13 cellular contexts compared by ENCODE assay signal in the genomic region with DNA sequence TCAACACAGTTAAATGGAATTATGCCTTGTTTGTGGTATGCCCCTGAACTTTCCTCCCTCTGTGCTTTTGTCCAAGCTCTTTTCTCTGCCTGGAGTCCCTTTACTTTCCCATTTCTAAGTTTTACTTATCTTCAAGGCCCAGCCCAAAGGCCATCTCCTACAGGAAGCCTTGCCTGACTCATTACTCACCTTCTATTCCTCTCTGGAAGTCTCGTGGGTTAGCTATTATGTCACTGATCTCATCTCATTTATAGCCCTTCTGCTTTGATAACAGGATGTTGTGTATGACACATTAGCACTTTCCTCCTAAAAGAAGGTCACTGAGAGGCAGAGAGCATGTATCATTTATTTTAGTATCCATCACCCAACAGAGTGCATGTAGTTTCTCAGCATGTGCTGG.
DNase-seq lines count a peak whose midpoint lies in the region; ATAC-seq and TF ChIP-seq lines count a peak whose summit lies in the region.
"Had no signal": no experiment of that assay in that cellular context is flagged by ENCODE, and none has a peak within 500 bp of the region (broad histone marks: within the 10 kb centered on the region; RNA-seq: fewer than 3 reads in every experiment).

No MANE protein-coding gene starts in this region.

- CTCF ChIA-PET in activated CD8-positive, alpha-beta T cell treated with anti-CD3 and anti-CD28 coated beads for 36 hours (lab: Charles Lee), result interaction anchor here (0.6 to 1.8 kb wide), 3 partner anchors 15 to 23 kb away, joined by 3 to 6 read pairs (median 4); no protein-coding TSS in a partner anchor
- CTCF ChIA-PET in activated CD8-positive, alpha-beta T cell treated with anti-CD3 and anti-CD28 coated beads, Interleukin-2, amount 10 ng/mL, durations not matched to agents 7 days and 5 days (lab: Charles Lee), result interaction anchor here (0.7 to 17.1 kb wide), 2 partner anchors 18 to 110 kb away, joined by 3 to 297 read pairs; no protein-coding TSS in a partner anchor

- no peak overlapping the region for H3K4me3 Mint-ChIP-seq in activated CD8-positive, alpha-beta T cell treated with anti-CD3 and anti-CD28 coated beads for 36 hours
- H3K4me3 Mint-ChIP-seq in activated CD8-positive, alpha-beta T cell treated with anti-CD3 and anti-CD28 coated beads, Interleukin-2, amount 10 ng/mL, durations not matched to agents 7 days and 5 days, result no peak overlapping the region

- no peak for TF ChIP-seq CTCF in activated CD8-positive, alpha-beta T cell treated with anti-CD3 and anti-CD28 coated beads for 36 hours (IDR thresholded peaks at IDR 0.05)
- no peak for TF ChIP-seq CTCF in fibroblast of villous mesenchyme (IDR thresholded peaks at IDR 0.05; ENCODE audit: insufficient read depth, low read depth, low read length)

- ATAC-seq in activated CD8-positive, alpha-beta T cell treated with anti-CD3 and anti-CD28 coated beads for 36 hours, result peak; percentile 69
- ATAC-seq in activated CD8-positive, alpha-beta T cell treated with anti-CD3 and anti-CD28 coated beads, Interleukin-2, amount 10 ng/mL, durations not matched to agents 7 days and 5 days, result no peak
- ATAC-seq: gastrocnemius medialis had no signal

- H3K36me3 Mint-ChIP-seq in activated CD8-positive, alpha-beta T cell treated with anti-CD3 and anti-CD28 coated beads for 36 hours (ENCODE audit: low read depth), result no peaks in the 10 kb centered on the region
- H3K36me3 Mint-ChIP-seq in activated CD8-positive, alpha-beta T cell treated with anti-CD3 and anti-CD28 coated beads, Interleukin-2, amount 10 ng/mL, durations not matched to agents 7 days and 5 days (ENCODE audit: low read depth), result no peaks in the 10 kb centered on the region

- POLR2A ChIA-PET in activated CD8-positive, alpha-beta T cell treated with anti-CD3 and anti-CD28 coated beads for 36 hours (lab: Charles Lee), result no interaction called here
- POLR2A ChIA-PET in activated CD8-positive, alpha-beta T cell treated with anti-CD3 and anti-CD28 coated beads, Interleukin-2, amount 10 ng/mL, durations not matched to agents 7 days and 5 days (lab: Charles Lee), result no interaction called here

- intact Hi-C loops in activated CD8-positive, alpha-beta T cell treated with anti-CD3 and anti-CD28 coated beads for 36 hours (cut with micrococcal nuclease), result no loop called here

- in situ Hi-C loops in SK-MEL-5 (cut with HindIII; ENCODE audit: low pct_unique_long_range_greater_than_20kb, low sequenced_read_pairs), result no loop called here

- H3K27ac Mint-ChIP-seq in activated CD8-positive, alpha-beta T cell treated with anti-CD3 and anti-CD28 coated beads for 36 hours, result no peak overlapping the region
- H3K27ac Mint-ChIP-seq in activated CD8-positive, alpha-beta T cell treated with anti-CD3 and anti-CD28 coated beads, Interleukin-2, amount 10 ng/mL, durations not matched to agents 7 days and 5 days, result no peak overlapping the region

- H3K9me3 Mint-ChIP-seq in activated CD8-positive, alpha-beta T cell treated with anti-CD3 and anti-CD28 coated beads for 36 hours, result no peaks in the 10 kb centered on the region
- no peaks in the 10 kb centered on the region for H3K9me3 Mint-ChIP-seq in activated CD8-positive, alpha-beta T cell treated with anti-CD3 and anti-CD28 coated beads, Interleukin-2, amount 10 ng/mL, durations not matched to agents 7 days and 5 days (ENCODE audit: insufficient read depth)

- H3K4me1 Mint-ChIP-seq in activated CD8-positive, alpha-beta T cell treated with anti-CD3 and anti-CD28 coated beads for 36 hours (ENCODE audit: low read depth), result peaks cover 8% of the 10 kb centered on the region
- peaks cover 5% of the 10 kb centered on the region for H3K4me1 Mint-ChIP-seq in activated CD8-positive, alpha-beta T cell treated with anti-CD3 and anti-CD28 coated beads, Interleukin-2, amount 10 ng/mL, durations not matched to agents 7 days and 5 days (ENCODE audit: low read depth)

- H3K4me3 ChIP-seq in fibroblast of villous mesenchyme (ENCODE audit: low read depth, low read length), result no peak overlapping the region
- H3K4me3 ChIP-seq: gastrocnemius medialis had no signal

- H3K27me3 Mint-ChIP-seq in activated CD8-positive, alpha-beta T cell treated with anti-CD3 and anti-CD28 coated beads for 36 hours, result peaks cover 4% of the 10 kb centered on the region
- peaks cover 5% of the 10 kb centered on the region for H3K27me3 Mint-ChIP-seq in activated CD8-positive, alpha-beta T cell treated with anti-CD3 and anti-CD28 coated beads, Interleukin-2, amount 10 ng/mL, durations not matched to agents 7 days and 5 days (ENCODE audit: low read depth)

- no peak for DNase-seq in activated CD8-positive, alpha-beta T cell treated with anti-CD3 and anti-CD28 coated beads for 36 hours
- no peak for DNase-seq in activated CD8-positive, alpha-beta T cell treated with anti-CD3 and anti-CD28 coated beads, Interleukin-2, amount 10 ng/mL, durations not matched to agents 7 days and 5 days
- DNase-seq in SK-MEL-5 (ENCODE audit: low read depth, low spot score), result peak; percentile 49
- peak; percentile 50 for DNase-seq in fibroblast of villous mesenchyme (ENCODE audit: low read depth)
- peak; percentile 12 for DNase-seq in stromal cell of bone marrow (ENCODE audit: low read depth)
- no peak for DNase-seq in HK-2 (ENCODE audit: unreplicated experiment)
- no peak for DNase-seq in HUDEP-2 (lab: John Stamatoyannopoulos, UW; ENCODE audit: unreplicated experiment in 76 of 76)
- DNase-seq in NCI-H774 (lab: John Stamatoyannopoulos, UW), result no peak
- DNase-seq: activated CD8-positive, alpha-beta memory T cell treated with anti-CD3 and anti-CD28 coated beads, Interleukin-2, amount 50 U/mL, for 4 hours; gastrocnemius medialis; NCI-H1417 treated with DMSO at 0.1 percent for 48 hours; NK-92 treated with Interleukin-12 subunit alpha and Interleukin-12 subunit beta, amount 100 ng/mL, for 24 hours; T-helper 9 cell had no signal

Comparison
In these comparisons a context has a peak if more than half of its experiments do, and no peak if none do; other contexts are left out.
1. DNase-seq: peak in SK-MEL-5 (single experiment), fibroblast of villous mesenchyme (single experiment) and stromal cell of bone marrow (single experiment); none in activated CD8-positive, alpha-beta T cell treated with anti-CD3 and anti-CD28 coated beads for 36 hours (single experiment), activated CD8-positive, alpha-beta T cell treated with anti-CD3 and anti-CD28 coated beads, Interleukin-2, amount 10 ng/mL, durations not matched to agents 7 days and 5 days (single experiment), HK-2 (single experiment), HUDEP-2 (0 of 76) and NCI-H774 (single experiment).